Comparison of ENCODE assay signal across 23 cellular contexts in genomic region chr13:21703846-21704245, GRCh38. TPM values are rescaled to one million over a fixed set of nuclear protein-coding genes. Genes with fewer than 3 reads are reported as not detected.
A peak's percentile ranks its signal among the peaks of the same experiment; 100 is the strongest.
DNase-seq lines count a peak whose midpoint lies in the region; ATAC-seq and TF ChIP-seq lines count a peak whose summit lies in the region.
"Had no signal": no experiment of that assay in that cellular context is flagged by ENCODE, and none has a peak within 500 bp of the region (broad histone marks: within the 10 kb centered on the region; RNA-seq: fewer than 3 reads in every experiment).

No MANE protein-coding gene starts in this region.

- peak; percentile 58 for DNase-seq in DMS153 (lab: John Stamatoyannopoulos, UW)
- DNase-seq in DMS153 treated with DMSO at 0.1 percent for 48 hours (lab: John Stamatoyannopoulos, UW; ENCODE audit: unreplicated experiment) = no peak
- DNase-seq in NCI-H2029 treated with DMSO at 0.1 percent for 48 hours (lab: John Stamatoyannopoulos, UW) = peak; percentile 22
- DNase-seq in SHP77 (lab: John Stamatoyannopoulos, UW) = peak; percentile 75 to 76
- no peak for DNase-seq in mucosa of descending colon
- no peak for DNase-seq in MV-4-11 (lab: John Stamatoyannopoulos, UW)
- no peak for DNase-seq in NCI-H526 (lab: John Stamatoyannopoulos, UW)
- no peak for DNase-seq in stimulated activated CD4-positive, alpha-beta T cell treated with anti-CD3 and anti-CD28 coated beads, Interleukin-12 subunit alpha, Interleukin-12 subunit beta, amount 100 ng/mL, for 4 hours
- DNase-seq: activated CD4-positive, alpha-beta memory T cell treated with anti-CD3 and anti-CD28 coated beads, Interleukin-2, amount 10 ng/mL, durations not matched to agents 7 days and 5 days; activated CD4-positive, CD25-positive, alpha-beta regulatory T cell treated with anti-CD3 and anti-CD28 coated beads, Interleukin-2, amount 50 U/mL, for 72 hours; activated naive CD8-positive, alpha-beta T cell treated with anti-CD3 and anti-CD28 coated beads, Interleukin-2, amount 10 ng/mL, durations not matched to agents 7 days and 5 days; CD4-positive, alpha-beta memory T cell; dorsolateral prefrontal cortex; glutamatergic neuron; GM23248; NCI-H1048; NCI-H1694 treated with DMSO at 0.1 percent for 48 hours; NCI-H446; stimulated activated CD8-positive, alpha-beta memory T cell treated with anti-CD3 and anti-CD28 coated beads, Interleukin-4, amount 100 ng/mL, for 48 hours; T-cell had no signal

- peak; percentile 44 for ATAC-seq in mucosa of descending colon
- ATAC-seq: T-cell had no signal

- no peak for TF ChIP-seq CTCF in mucosa of descending colon (IDR thresholded peaks at IDR 0.05)

- H3K4me1 ChIP-seq in mucosa of descending colon (ENCODE audit: low read depth) = no peaks in the 10 kb centered on the region
- H3K4me1 ChIP-seq: tibial nerve had no signal

- H3K9me3 ChIP-seq in mucosa of descending colon = no peaks in the 10 kb centered on the region
- H3K9me3 ChIP-seq: tibial nerve had no signal

- H3K36me3 ChIP-seq in mucosa of descending colon (ENCODE audit: low read depth) = no peaks in the 10 kb centered on the region
- H3K36me3 ChIP-seq: tibial nerve had no signal

- H3K4me3 ChIP-seq in mucosa of descending colon = no peak overlapping the region
- H3K4me3 ChIP-seq: dorsolateral prefrontal cortex, GM23248, lung, tibial nerve had no signal

- intact Hi-C loops in mucosa of descending colon (cut with DNase I, micrococcal nuclease) = no loop called here

RNA-seq across cellular contexts. Expression of gene FGF9, which starts 33.0 kb away (rescaled TPM):
- 1 to 10 TPM; 1.2 to 2.6 (median 2.3) TPM for total RNA-seq in mucosa of descending colon
- total RNA-seq: endothelial cell of umbilical vein had no signal

Comparison
In these comparisons a context has a peak if more than half of its experiments do, and no peak if none do; other contexts are left out.
1. DNase-seq: peak in DMS153 (single experiment), NCI-H2029 treated with DMSO at 0.1 percent for 48 hours (single experiment) and SHP77 (2 of 2); none in DMS153 treated with DMSO at 0.1 percent for 48 hours (single experiment), mucosa of descending colon (0 of 3), MV-4-11 (single experiment), NCI-H526 (0 of 2) and stimulated activated CD4-positive, alpha-beta T cell treated with anti-CD3 and anti-CD28 coated beads, Interleukin-12 subunit alpha, Interleukin-12 subunit beta, amount 100 ng/mL, for 4 hours (single experiment).